23 cellular contexts compared by ENCODE assay signal in the genomic region with DNA sequence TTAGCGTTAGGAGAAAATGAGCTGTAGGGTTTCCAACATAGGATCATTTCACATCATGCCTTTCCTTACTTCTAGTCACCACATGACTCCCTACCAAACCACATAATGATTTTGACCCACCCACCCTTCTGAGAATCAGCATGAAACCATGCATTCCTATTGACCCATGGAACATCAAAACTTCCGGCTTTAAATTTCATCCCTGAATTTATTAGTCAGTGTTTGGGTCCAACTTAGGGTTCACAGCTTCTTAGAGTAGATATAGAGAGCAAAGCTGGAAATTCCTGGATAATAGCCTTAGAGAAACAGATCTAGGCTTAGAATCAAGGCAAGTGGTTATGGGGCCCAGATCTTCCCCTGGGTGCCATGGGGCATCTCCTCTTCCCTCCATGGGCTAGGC.
"Had no signal": no experiment of that assay in that cellular context is flagged by ENCODE, and none has a peak within 500 bp of the region (broad histone marks: within the 10 kb centered on the region; RNA-seq: fewer than 3 reads in every experiment).

No MANE protein-coding gene starts in this region.

- H3K27me3 ChIP-seq: esophagus squamous epithelium, gastrocnemius medialis, heart right ventricle, left lung had no signal

- ATAC-seq: gastrocnemius medialis, heart right ventricle, left lung, left ventricle myocardium superior, lower lobe of right lung had no signal

- H3K4me3 ChIP-seq: coronary artery, dorsolateral prefrontal cortex, esophagus squamous epithelium, gastrocnemius medialis, heart right ventricle, left lung, lower lobe of right lung, mucosa of descending colon had no signal

- H3K4me3 Mint-ChIP-seq: immature natural killer cell, mesothelial cell of epicardium, naive B cell had no signal

- H3K4me1 Mint-ChIP-seq: immature natural killer cell, naive B cell had no signal

- H3K27ac ChIP-seq: coronary artery, dorsolateral prefrontal cortex, esophagus squamous epithelium, gastrocnemius medialis, heart right ventricle, left lung, lower lobe of right lung had no signal

- H3K9me3 Mint-ChIP-seq: mesothelial cell of epicardium had no signal

- H3K36me3 ChIP-seq: esophagus squamous epithelium, gastrocnemius medialis, heart right ventricle, left lung, lower lobe of right lung had no signal

- DNase-seq: dermis blood vessel endothelial cell; dorsolateral prefrontal cortex; effector CD4-positive, alpha-beta T cell; effector memory CD4-positive, alpha-beta T cell; esophagus squamous epithelium; foreskin fibroblast; foreskin melanocyte; gastrocnemius medialis; glutamatergic neuron; head of caudate nucleus; heart right ventricle; hypothalamus; immature natural killer cell; islet precursor cell; kidney; left lung; left ventricle myocardium superior; lower lobe of right lung; mesenchymal stem cell; mucosa of descending colon; naive B cell had no signal

- H3K9me3 ChIP-seq: esophagus squamous epithelium, gastrocnemius medialis, left lung, lower lobe of right lung, mucosa of descending colon had no signal

- H3K27ac Mint-ChIP-seq: immature natural killer cell, mesothelial cell of epicardium, naive B cell had no signal

- H3K36me3 Mint-ChIP-seq: immature natural killer cell, mesothelial cell of epicardium, naive B cell had no signal

- H3K4me1 ChIP-seq: esophagus squamous epithelium, gastrocnemius medialis, heart right ventricle, left lung, lower lobe of right lung had no signal

- H3K27me3 Mint-ChIP-seq: naive B cell had no signal
